Comparison of ENCODE assay signal across 25 cellular contexts in the genomic region with DNA sequence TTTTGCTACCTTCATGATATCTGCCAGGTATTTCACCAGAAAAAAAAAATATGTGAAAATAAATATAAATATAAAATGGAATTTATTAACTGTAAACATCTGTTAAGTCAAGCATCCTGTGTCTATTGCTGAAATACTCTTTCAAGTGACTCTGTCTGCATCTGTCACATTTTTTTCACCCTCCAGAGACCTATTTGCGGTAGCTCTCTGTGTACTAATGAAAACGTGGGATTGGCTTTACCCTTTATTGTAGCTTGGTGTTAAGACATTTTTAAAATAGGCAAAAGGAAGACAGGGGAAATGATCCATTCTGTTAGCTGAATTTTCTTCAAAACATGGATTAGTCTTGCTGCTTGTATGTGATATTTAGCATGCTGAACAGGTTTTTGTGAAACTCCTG.
DNase-seq lines count a peak whose midpoint lies in the region; ATAC-seq and TF ChIP-seq lines count a peak whose summit lies in the region.
"Had no signal": no experiment of that assay in that cellular context is flagged by ENCODE, and none has a peak within 500 bp of the region (broad histone marks: within the 10 kb centered on the region; RNA-seq: fewer than 3 reads in every experiment).

No MANE protein-coding gene starts in this region.

- TF ChIP-seq CTCF in astrocyte of the cerebellum (IDR thresholded peaks at IDR 0.05; ENCODE audit: low read depth, low read length, missing control alignments) (no peak), nephron (IDR thresholded peaks at IDR 0.05; ENCODE audit: unreplicated experiment in 3 of 3) (no peak), hepatocyte (IDR thresholded peaks at IDR 0.05; ENCODE audit: poor library complexity) (no peak)

- no peak overlapping the region for H2AFZ ChIP-seq in hepatocyte

- no peaks in the 10 kb centered on the region for H3K9me3 Mint-ChIP-seq in nephron
- H3K9me3 Mint-ChIP-seq: CD4-positive, alpha-beta T cell had no signal

- H3K36me3 ChIP-seq in hepatocyte (replicated peaks; ENCODE audit: insufficient read depth, low read depth) = no peaks in the 10 kb centered on the region

- H3K36me3 Mint-ChIP-seq in nephron (ENCODE audit: low read depth) = no peaks in the 10 kb centered on the region

- H3K4me2 ChIP-seq in hepatocyte = no peak overlapping the region
- H3K4me2 ChIP-seq: BLaER1 treated with 17β-estradiol and CSF1 and Interleukin-3, amounts not matched to agents 10 nM and 100 nM had no signal

- H3K79me2 ChIP-seq in hepatocyte = no peaks in the 10 kb centered on the region

- H3K27me3 Mint-ChIP-seq in nephron (ENCODE audit: low read depth) = no peaks in the 10 kb centered on the region

- ATAC-seq in GM21528 (IDR thresholded peaks at IDR 0.05; ENCODE audit: low FRiP score, unreplicated experiment) (no peak), GM21737 (IDR thresholded peaks at IDR 0.05; ENCODE audit: unreplicated experiment) (no peak)
- ATAC-seq: K562, PC-3 had no signal

- no peaks in the 10 kb centered on the region for H3K4me1 ChIP-seq in hepatocyte (ENCODE audit: insufficient read depth)
- H3K4me1 ChIP-seq: BLaER1 treated with 17β-estradiol and CSF1 and Interleukin-3, amounts not matched to agents 10 nM and 100 nM had no signal

- peak overlapping the region; percentile 33 to 48 (median 42) for H3K27ac Mint-ChIP-seq in nephron
- H3K27ac Mint-ChIP-seq: CD4-positive, alpha-beta T cell had no signal

- no peaks in the 10 kb centered on the region for H3K27me3 ChIP-seq in hepatocyte
- H3K27me3 ChIP-seq: BLaER1 treated with 17β-estradiol and CSF1 and Interleukin-3, amounts not matched to agents 10 nM and 100 nM had no signal

- H3K27ac ChIP-seq in hepatocyte = no peak overlapping the region
- H3K27ac ChIP-seq: 22Rv1; BLaER1 treated with 17β-estradiol and CSF1 and Interleukin-3, amounts not matched to agents 10 nM and 100 nM had no signal

- in situ Hi-C loops in astrocyte of the cerebellum (cut with HindIII; ENCODE audit: low sequenced_read_pairs) = no loop called here

- H3K9me3 ChIP-seq in hepatocyte (ENCODE audit: low read depth) = no peaks in the 10 kb centered on the region
- H3K9me3 ChIP-seq: BLaER1 treated with 17β-estradiol and CSF1 and Interleukin-3, amounts not matched to agents 10 nM and 100 nM had no signal

- H4K20me1 ChIP-seq in hepatocyte (ENCODE audit: insufficient read depth, poor library complexity, severe bottlenecking) = no peaks in the 10 kb centered on the region
- H4K20me1 ChIP-seq: BLaER1 treated with 17β-estradiol and CSF1 and Interleukin-3, amounts not matched to agents 10 nM and 100 nM had no signal

- no peaks in the 10 kb centered on the region for H3K4me1 Mint-ChIP-seq in nephron

- WGBS in hepatocyte (ENCODE audit: low lambda C conversion rate, missing lambda C conversion rate) = 67% methylated on average over 2 of the region's 2 CpGs

- H3K4me3 Mint-ChIP-seq in nephron = peak overlapping the region in 1 of 3 experiments; percentile 43
- H3K4me3 Mint-ChIP-seq: CD4-positive, alpha-beta T cell had no signal

- H3K4me3 ChIP-seq in astrocyte of the cerebellum (ENCODE audit: low read depth, low read length) = peak overlapping the region; percentile 38
- H3K4me3 ChIP-seq in hepatocyte = no peak overlapping the region
- H3K4me3 ChIP-seq: BLaER1 treated with 17β-estradiol and CSF1 and Interleukin-3, amounts not matched to agents 10 nM and 100 nM; K562 had no signal

- H3K9me2 ChIP-seq in hepatocyte (replicated peaks; ENCODE audit: insufficient read depth) = no peaks in the 10 kb centered on the region

- peak; percentile 52 for DNase-seq in NCI-H2171 treated with DMSO at 0.1 percent for 48 hours (lab: John Stamatoyannopoulos, UW)
- DNase-seq in NCI-H2171 (lab: John Stamatoyannopoulos, UW) = no peak
- no peak for DNase-seq in astrocyte of the cerebellum (ENCODE audit: low read depth)
- no peak for DNase-seq in hepatocyte (ENCODE audit: low spot score)
- DNase-seq: ACHN; AML-193; CD4-positive, alpha-beta T cell; COR-L47; HCEC 1CT; Kasumi-1; MM.1S; NCI-H1048; NCI-H1694 treated with DMSO at 0.1 percent for 48 hours; NCI-H2081 treated with DMSO at 0.1 percent for 48 hours; NCI-H446; NCI-H524 treated with DMSO at 0.1 percent for 48 hours; NCI-H82; NK-92 treated with Interleukin-12 subunit alpha and Interleukin-12 subunit beta, amount 100 ng/mL, for 24 hours had no signal
